Comparison of ENCODE assay signal across 8 cellular contexts in the genomic region with DNA sequence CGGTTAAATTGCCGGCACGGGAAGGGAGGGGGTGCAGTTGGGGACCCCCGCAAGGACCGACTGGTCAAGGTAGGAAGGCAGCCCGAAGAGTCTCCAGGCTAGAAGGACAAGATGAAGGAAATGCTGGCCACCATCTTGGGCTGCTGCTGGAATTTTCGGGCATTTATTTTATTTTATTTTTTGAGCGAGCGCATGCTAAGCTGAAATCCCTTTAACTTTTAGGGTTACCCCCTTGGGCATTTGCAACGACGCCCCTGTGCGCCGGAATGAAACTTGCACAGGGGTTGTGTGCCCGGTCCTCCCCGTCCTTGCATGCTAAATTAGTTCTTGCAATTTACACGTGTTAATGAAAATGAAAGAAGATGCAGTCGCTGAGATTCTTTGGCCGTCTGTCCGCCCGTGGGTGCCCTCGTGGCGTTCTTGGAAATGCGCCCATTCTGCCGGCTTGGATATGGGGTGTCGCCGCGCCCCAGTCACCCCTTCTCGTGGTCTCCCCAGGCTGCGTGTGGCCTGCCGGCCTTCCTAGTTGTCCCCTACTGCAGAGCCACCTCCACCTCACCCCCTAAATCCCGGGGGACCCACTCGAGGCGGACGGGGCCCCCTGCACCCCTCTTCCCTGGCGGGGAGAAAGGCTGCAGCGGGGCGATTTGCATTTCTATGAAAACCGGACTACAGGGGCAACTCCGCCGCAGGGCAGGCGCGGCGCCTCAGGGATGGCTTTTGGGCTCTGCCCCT. TPM values are rescaled to one million over a fixed set of nuclear protein-coding genes. Genes with fewer than 3 reads are reported as not detected.
A peak's percentile ranks its signal among the peaks of the same experiment; 100 is the strongest.
DNase-seq lines count a peak whose midpoint lies in the region; ATAC-seq and TF ChIP-seq lines count a peak whose summit lies in the region.

No MANE protein-coding gene starts in this region.

- TF ChIP-seq POLR2A in upper lobe of left lung (IDR thresholded peaks at IDR 0.05) = no peak

- peak overlapping the region; percentile 93 for H3K9ac ChIP-seq in HUES6 (ENCODE audit: low read length)

- ATAC-seq in lower lobe of right lung (no peak), upper lobe of left lung (ENCODE audit: low FRiP score in 2 of 2) (no peak), GM21717 (IDR thresholded peaks at IDR 0.05; ENCODE audit: unreplicated experiment) (no peak)

- intact Hi-C loops in lower lobe of right lung (cut with DNase I) = loop anchor here (10.0 kb wide), 1 partner anchor 346 kb away; a partner anchor contains a TSS

- H3K4me1 ChIP-seq in HUES6 (ENCODE audit: control insufficient read depth, insufficient read depth, low read length) (peaks cover 27% of the 10 kb centered on the region), lower lobe of right lung (peaks cover 77% of the 10 kb centered on the region), upper lobe of left lung (peaks cover 69 to 92% (median 75%) of the 10 kb centered on the region in 4 donors)

- H3K27me3 ChIP-seq in HUES6 (ENCODE audit: control insufficient read depth, insufficient read depth, low read length) (peaks cover 21% of the 10 kb centered on the region), lower lobe of right lung (ENCODE audit: low read depth) (peaks cover 44% of the 10 kb centered on the region), upper lobe of left lung (peaks cover 0 to 25% (median 12%) of the 10 kb centered on the region in 4 donors)

- TF ChIP-seq EP300 in upper lobe of left lung (IDR thresholded peaks at IDR 0.05) = no peak

- H3K27ac ChIP-seq in 22Rv1 (peak overlapping the region; percentile 100), HUES6 (ENCODE audit: low read depth, low read length) (peak overlapping the region; percentile 96; the same call in 1 of the 2 replicates), lower lobe of right lung (peak overlapping the region; percentile 89), upper lobe of left lung (peak overlapping the region in 3 of 4 donors; percentile 86 to 89 (median 88))

- no peak for TF ChIP-seq CTCF in 22Rv1 (IDR thresholded peaks at IDR 0.05)
- no peak for TF ChIP-seq CTCF in cardiac fibroblast (IDR thresholded peaks at IDR 0.05; ENCODE audit: low read depth, low read length)
- TF ChIP-seq CTCF in lower lobe of right lung (IDR thresholded peaks at IDR 0.05) = no peak
- TF ChIP-seq CTCF in upper lobe of left lung (IDR thresholded peaks at IDR 0.05) = peak in 1 of 6 experiments; percentile 3

- H3K4me3 ChIP-seq in HUES6 (ENCODE audit: low read depth, low read length) = peak overlapping the region; percentile 100
- peak overlapping the region; percentile 85 to 98 for H3K4me3 ChIP-seq in cardiac fibroblast (replicated peaks in 1 of 2; ENCODE audit: low read depth in 2 of 2, low read length in 2 of 2)
- peak overlapping the region; percentile 80 for H3K4me3 ChIP-seq in lower lobe of right lung
- peak overlapping the region; percentile 72 to 93 (median 77) for H3K4me3 ChIP-seq in upper lobe of left lung

- H3K9me3 ChIP-seq in HUES6 (ENCODE audit: control insufficient read depth, insufficient read depth, low read depth, low read length) = no peaks in the 10 kb centered on the region
- H3K9me3 ChIP-seq in lower lobe of right lung = no peaks in the 10 kb centered on the region
- H3K9me3 ChIP-seq in upper lobe of left lung = no peaks in the 10 kb centered on the region

- 3 to 4% methylated on average over 28 to 34 of the region's 43 CpGs for WGBS in upper lobe of left lung, 2 donors

- DNase-seq in cardiac fibroblast (ENCODE audit: low read depth in 2 of 2) (peak in 1 of 2 donors; percentile 60), lower lobe of right lung (no peak), upper lobe of left lung (no peak), amniotic stem cell (lab: John Stamatoyannopoulos, UW) (no peak), mesenteric fat pad (ENCODE audit: low spot score) (no peak)

- H3K36me3 ChIP-seq in HUES6 (ENCODE audit: control insufficient read depth, insufficient read depth, low read length) (peaks cover 22% of the 10 kb centered on the region), lower lobe of right lung (peaks cover 9% of the 10 kb centered on the region), upper lobe of left lung (peaks cover 0 to 9% (median 2%) of the 10 kb centered on the region in 4 donors)

RNA-seq across cellular contexts. Expression of a gene that starts 0.5 kb away (rescaled TPM):
- 202 TPM for total RNA-seq in lower lobe of right lung
- 100 to 1,000 TPM in 5 of 6 donors, 10 to 100 TPM in 1; 23.0 to 404 (median 237) TPM for total RNA-seq in upper lobe of left lung
- 788 TPM for total RNA-seq in mesenteric fat pad

RNA-seq across cellular contexts. Expression of a gene that starts 34.7 kb away (rescaled TPM):
- total RNA-seq in lower lobe of right lung (23.7 TPM), upper lobe of left lung (10 to 100 TPM; 18.5 to 68.1 (median 28.3) TPM), mesenteric fat pad (19.2 TPM)
